22 cellular contexts compared by ENCODE assay signal in genomic region chr4:159655547-159655946, GRCh38.
A peak's percentile ranks its signal among the peaks of the same experiment; 100 is the strongest.
DNase-seq lines count a peak whose midpoint lies in the region; ATAC-seq, FAIRE-seq and TF ChIP-seq lines count a peak whose summit lies in the region.
"Had no signal": no experiment of that assay in that cellular context is flagged by ENCODE, and none has a peak within 500 bp of the region (broad histone marks: within the 10 kb centered on the region; RNA-seq: fewer than 3 reads in every experiment).

No MANE protein-coding gene starts in this region.

- POLR2A ChIA-PET in HepG2 (lab: Yijun Ruan, JAX), result no interaction called here

- 0% methylated on average over 1 of the region's 1 CpG for WGBS in HepG2 (ENCODE audit: low lambda C conversion rate)

- ATAC-seq in HepG2, result no peak
- ATAC-seq: gastrocnemius medialis had no signal

- no peak overlapping the region for H3K9ac ChIP-seq in HepG2 (ENCODE audit: insufficient read depth, low read depth, low read length)

- no peaks in the 10 kb centered on the region for H3K9me3 ChIP-seq in HepG2 (ENCODE audit: low read length)
- H3K9me3 ChIP-seq: gastrocnemius medialis, sigmoid colon had no signal

- no peak overlapping the region for H3K27ac Mint-ChIP-seq in osteocyte (ENCODE audit: unreplicated experiment)
- H3K27ac Mint-ChIP-seq: activated CD4-positive, alpha-beta T cell treated with anti-CD3 and anti-CD28 coated beads, Interleukin-2, amount 10 ng/mL, durations not matched to agents 7 days and 5 days; CD8-positive, alpha-beta memory T cell had no signal

- no peak for TF ChIP-seq CTCF in choroid plexus epithelial cell (conservative IDR thresholded peaks at IDR 0.05; ENCODE audit: low read depth, low read length)
- TF ChIP-seq CTCF in HepG2 (CRISPR knock-in tag; IDR thresholded peaks at IDR 0.05), result no peak
- TF ChIP-seq CTCF in osteocyte (IDR thresholded peaks at IDR 0.05), result no peak

- H3K4me1 ChIP-seq in HepG2 (ENCODE audit: insufficient read depth, low read length), result no peaks in the 10 kb centered on the region
- H3K4me1 ChIP-seq: gastrocnemius medialis, left ventricle myocardium inferior, sigmoid colon had no signal

- H3K36me3 Mint-ChIP-seq in osteocyte (ENCODE audit: unreplicated experiment), result no peaks in the 10 kb centered on the region
- H3K36me3 Mint-ChIP-seq: CD8-positive, alpha-beta memory T cell had no signal

- no peaks in the 10 kb centered on the region for H3K27me3 ChIP-seq in HepG2 (ENCODE audit: control insufficient read depth in 1 of 2, insufficient read depth in 2 of 2, low read length in 2 of 2)
- H3K27me3 ChIP-seq: gastrocnemius medialis, sigmoid colon had no signal

- H3K79me2 ChIP-seq in HepG2 (ENCODE audit: insufficient read depth, low read length), result no peaks in the 10 kb centered on the region

- H3K9me3 Mint-ChIP-seq in osteocyte (ENCODE audit: unreplicated experiment), result no peaks in the 10 kb centered on the region
- H3K9me3 Mint-ChIP-seq: activated CD4-positive, alpha-beta T cell treated with anti-CD3 and anti-CD28 coated beads, Interleukin-2, amount 10 ng/mL, durations not matched to agents 7 days and 5 days had no signal

- FAIRE-seq in HepG2 (lab: Jason Lieb, UNC), result no peak

- no peak for TF ChIP-seq EP300 in HepG2 (IDR thresholded peaks at IDR 0.05; ENCODE audit: low read depth in 2 of 2, low read length in 2 of 2)
- TF ChIP-seq EP300 in HepG2 (CRISPR knock-in tag; IDR thresholded peaks at IDR 0.05; ENCODE audit: borderline replicate concordance), result no peak

- H3K4me2 ChIP-seq in HepG2 (ENCODE audit: low read depth, low read length), result no peak overlapping the region

- no peak for TF ChIP-seq POLR2A in HepG2 (IDR thresholded peaks at IDR 0.05; ENCODE audit: insufficient read depth in 1 of 2, low read depth in 2 of 2, low read length in 2 of 2)

- intact Hi-C loops in HepG2 (cut with micrococcal nuclease; ENCODE audit: unreplicated experiment), result no loop called here

- CTCF ChIA-PET in HepG2 (lab: Yijun Ruan, JAX; ENCODE audit: low intra/inter-chr PET ratio, low total read pairs), result no interaction called here

- H3K4me1 Mint-ChIP-seq in osteocyte (ENCODE audit: unreplicated experiment), result no peaks in the 10 kb centered on the region
- H3K4me1 Mint-ChIP-seq: activated CD4-positive, alpha-beta T cell treated with anti-CD3 and anti-CD28 coated beads, Interleukin-2, amount 10 ng/mL, durations not matched to agents 7 days and 5 days; CD8-positive, alpha-beta memory T cell had no signal

- H3K4me3 Mint-ChIP-seq in osteocyte (ENCODE audit: unreplicated experiment), result no peak overlapping the region
- H3K4me3 Mint-ChIP-seq: activated CD4-positive, alpha-beta T cell treated with anti-CD3 and anti-CD28 coated beads, Interleukin-2, amount 10 ng/mL, durations not matched to agents 7 days and 5 days; CD8-positive, alpha-beta memory T cell had no signal

- peaks cover 4% of the 10 kb centered on the region for H3K27me3 Mint-ChIP-seq in osteocyte (ENCODE audit: unreplicated experiment)
- H3K27me3 Mint-ChIP-seq: activated CD4-positive, alpha-beta T cell treated with anti-CD3 and anti-CD28 coated beads, Interleukin-2, amount 10 ng/mL, durations not matched to agents 7 days and 5 days; CD8-positive, alpha-beta memory T cell had no signal

- TF ChIP-seq RAD21 in HepG2 (CRISPR knock-in tag; IDR thresholded peaks at IDR 0.05), result no peak

- H4K20me1 ChIP-seq in HepG2 (ENCODE audit: insufficient read depth, low read length), result no peaks in the 10 kb centered on the region

- no peaks in the 10 kb centered on the region for H3K36me3 ChIP-seq in HepG2 (replicated peaks in 1 of 2; ENCODE audit: control insufficient read depth in 1 of 2, insufficient read depth in 2 of 2, low read length in 2 of 2)
- H3K36me3 ChIP-seq: gastrocnemius medialis, left ventricle myocardium inferior, sigmoid colon had no signal

- no peak overlapping the region for H3K4me3 ChIP-seq in choroid plexus epithelial cell (ENCODE audit: low read depth, low read length)
- no peak overlapping the region for H3K4me3 ChIP-seq in HepG2 (replicated peaks in 1 of 3; ENCODE audit: insufficient read depth in 1 of 3, low read depth in 2 of 3, low read length in 3 of 3)
- H3K4me3 ChIP-seq: coronary artery, gastrocnemius medialis, left ventricle myocardium inferior, sigmoid colon had no signal

- in situ Hi-C loops in HepG2 (cut with HindIII; ENCODE audit: extremely low pct_ligation_motif_present, low pct_unique_long_range_greater_than_20kb), result no loop called here

- DNase-seq in H4 (ENCODE audit: low spot score) (peak; percentile 44), RKO (ENCODE audit: low spot score) (peak; percentile 41), choroid plexus epithelial cell (ENCODE audit: low read depth) (peak; percentile 93), non-pigmented ciliary epithelial cell (ENCODE audit: low read depth) (peak; percentile 88), NCI-H1417 treated with DMSO at 0.1 percent for 48 hours (lab: John Stamatoyannopoulos, UW) (no peak), HepG2 (ENCODE audit: low spot score) (no peak), DMS 273 (lab: John Stamatoyannopoulos, UW; ENCODE audit: unreplicated experiment) (no peak), osteocyte (ENCODE audit: extremely low spot score, unreplicated experiment) (no peak)
- DNase-seq: activated CD4-positive, alpha-beta T cell treated with anti-CD3 and anti-CD28 coated beads, Interleukin-2, amount 10 ng/mL, durations not matched to agents 7 days and 5 days; activated gamma-delta T cell; amniotic stem cell; CD8-positive, alpha-beta memory T cell; gastrocnemius medialis; HCEC 1CT; Karpas-422; left ventricle myocardium inferior; NCI-H1436; NCI-H2171 treated with DMSO at 0.1 percent for 48 hours; NCI-H774; sigmoid colon; stimulated activated CD4-positive, alpha-beta T cell treated with anti-CD3 and anti-CD28 coated beads, Interleukin-2, amount 100 ng/mL, for 48 hours had no signal

- no peak overlapping the region for H3K27ac ChIP-seq in HepG2 (ENCODE audit: extremely low read length, insufficient read depth, low read length)
- H3K27ac ChIP-seq: coronary artery, gastrocnemius medialis, left ventricle myocardium inferior, sigmoid colon had no signal

- no TSS peak for BruUV-seq in HepG2 (replicated peaks; lab: Mats Ljungman, UMichigan)

- no peak overlapping the region for H2AFZ ChIP-seq in HepG2 (ENCODE audit: low read length)

TF ChIP-seq in HepG2, 621 proteins besides CTCF, POLR2A, EP300 and RAD21:
- TF ChIP-seq ELF4 (CRISPR knock-in tag; IDR thresholded peaks at IDR 0.05; ENCODE audit: borderline replicate concordance) (no peak), SMAD9 (CRISPR knock-in tag; IDR thresholded peaks at IDR 0.05) (no peak), ZFP62 (CRISPR knock-in tag; IDR thresholded peaks at IDR 0.05) (no peak), ETV5 (CRISPR knock-in tag; IDR thresholded peaks at IDR 0.05; ENCODE audit: borderline replicate concordance) (no peak), RNF2 (conservative IDR thresholded peaks at IDR 0.05; ENCODE audit: low read depth) (no peak), ZNF274 (CRISPR knock-in tag; IDR thresholded peaks at IDR 0.05) (no peak), SAP130 (CRISPR knock-in tag; IDR thresholded peaks at IDR 0.05; ENCODE audit: low read depth) (no peak), ZNF713 (CRISPR knock-in tag; IDR thresholded peaks at IDR 0.05) (no peak), SP4 (CRISPR knock-in tag; IDR thresholded peaks at IDR 0.05) (no peak), ZNF333 (CRISPR knock-in tag; IDR thresholded peaks at IDR 0.05; ENCODE audit: borderline replicate concordance) (no peak), SAFB2 (CRISPR knock-in tag; IDR thresholded peaks at IDR 0.05; ENCODE audit: borderline replicate concordance, low read depth) (no peak), NR2F6 (IDR thresholded peaks at IDR 0.05) (no peak), NR2F6 (CRISPR knock-in tag; IDR thresholded peaks at IDR 0.05) (no peak)
- TF ChIP-seq, protein P1, sequence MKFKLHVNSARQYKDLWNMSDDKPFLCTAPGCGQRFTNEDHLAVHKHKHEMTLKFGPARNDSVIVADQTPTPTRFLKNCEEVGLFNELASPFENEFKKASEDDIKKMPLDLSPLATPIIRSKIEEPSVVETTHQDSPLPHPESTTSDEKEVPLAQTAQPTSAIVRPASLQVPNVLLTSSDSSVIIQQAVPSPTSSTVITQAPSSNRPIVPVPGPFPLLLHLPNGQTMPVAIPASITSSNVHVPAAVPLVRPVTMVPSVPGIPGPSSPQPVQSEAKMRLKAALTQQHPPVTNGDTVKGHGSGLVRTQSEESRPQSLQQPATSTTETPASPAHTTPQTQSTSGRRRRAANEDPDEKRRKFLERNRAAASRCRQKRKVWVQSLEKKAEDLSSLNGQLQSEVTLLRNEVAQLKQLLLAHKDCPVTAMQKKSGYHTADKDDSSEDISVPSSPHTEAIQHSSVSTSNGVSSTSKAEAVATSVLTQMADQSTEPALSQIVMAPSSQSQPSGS (CRISPR knock-in tag; IDR thresholded peaks at IDR 0.05), result no peak
- TF ChIP-seq, protein P2, sequence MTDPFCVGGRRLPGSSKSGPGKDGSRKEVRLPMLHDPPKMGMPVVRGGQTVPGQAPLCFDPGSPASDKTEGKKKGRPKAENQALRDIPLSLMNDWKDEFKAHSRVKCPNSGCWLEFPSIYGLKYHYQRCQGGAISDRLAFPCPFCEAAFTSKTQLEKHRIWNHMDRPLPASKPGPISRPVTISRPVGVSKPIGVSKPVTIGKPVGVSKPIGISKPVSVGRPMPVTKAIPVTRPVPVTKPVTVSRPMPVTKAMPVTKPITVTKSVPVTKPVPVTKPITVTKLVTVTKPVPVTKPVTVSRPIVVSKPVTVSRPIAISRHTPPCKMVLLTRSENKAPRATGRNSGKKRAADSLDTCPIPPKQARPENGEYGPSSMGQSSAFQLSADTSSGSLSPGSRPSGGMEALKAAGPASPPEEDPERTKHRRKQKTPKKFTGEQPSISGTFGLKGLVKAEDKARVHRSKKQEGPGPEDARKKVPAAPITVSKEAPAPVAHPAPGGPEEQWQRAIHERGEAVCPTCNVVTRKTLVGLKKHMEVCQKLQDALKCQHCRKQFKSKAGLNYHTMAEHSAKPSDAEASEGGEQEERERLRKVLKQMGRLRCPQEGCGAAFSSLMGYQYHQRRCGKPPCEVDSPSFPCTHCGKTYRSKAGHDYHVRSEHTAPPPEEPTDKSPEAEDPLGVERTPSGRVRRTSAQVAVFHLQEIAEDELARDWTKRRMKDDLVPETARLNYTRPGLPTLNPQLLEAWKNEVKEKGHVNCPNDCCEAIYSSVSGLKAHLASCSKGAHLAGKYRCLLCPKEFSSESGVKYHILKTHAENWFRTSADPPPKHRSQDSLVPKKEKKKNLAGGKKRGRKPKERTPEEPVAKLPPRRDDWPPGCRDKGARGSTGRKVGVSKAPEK (CRISPR knock-in tag; IDR thresholded peaks at IDR 0.05; ENCODE audit: borderline replicate concordance), result no peak
TF ChIP-seq in HepG2: peak in this region for 0.

Comparison
In these comparisons a context has a peak if more than half of its experiments do, and no peak if none do; other contexts are left out.
1. DNase-seq: peak in H4 (single experiment), RKO (single experiment), choroid plexus epithelial cell (single experiment) and non-pigmented ciliary epithelial cell (single experiment); none in NCI-H1417 treated with DMSO at 0.1 percent for 48 hours (single experiment), HepG2 (single experiment), DMS 273 (single experiment) and osteocyte (single experiment).